In the genomic region with DNA sequence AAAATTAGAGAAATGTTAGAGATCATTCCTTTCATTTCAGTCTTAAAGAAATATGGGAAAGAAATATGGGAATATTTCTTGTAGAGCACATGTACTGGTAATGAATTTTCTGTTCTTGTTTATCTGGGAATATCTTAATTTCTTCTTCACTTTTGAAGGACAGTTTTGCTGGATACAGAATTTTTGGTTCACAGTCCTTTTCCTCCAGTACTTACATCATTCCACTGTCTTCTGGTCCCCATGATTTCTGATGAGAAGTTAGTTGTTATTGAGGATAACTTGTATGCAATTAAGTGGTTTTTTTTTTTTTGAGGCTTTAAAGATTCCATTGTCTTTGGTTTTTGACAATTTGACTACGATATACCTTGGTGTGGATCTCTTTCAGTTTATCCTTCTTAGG, we compare ENCODE assay signal across 11 cellular contexts. TPM values are rescaled to one million over a fixed set of nuclear protein-coding genes. Genes with fewer than 3 reads are reported as not detected.
"Had no signal": no experiment of that assay in that cellular context is flagged by ENCODE, and none has a peak within 500 bp of the region (broad histone marks: within the 10 kb centered on the region; RNA-seq: fewer than 3 reads in every experiment).

No MANE protein-coding gene starts in this region.

- H3K27ac ChIP-seq: GM23248 had no signal

- DNase-seq: GM23248, GOT3, H7, H9, HCEC 1CT, HFFc6 had no signal

- H3K27ac Mint-ChIP-seq: GM23338, H9, HFFc6 had no signal

- H3K4me3 ChIP-seq: GM23248, GM23338, HAP-1 had no signal

- H3K4me3 Mint-ChIP-seq: GM23338, H9, HFFc6 had no signal

- H3K9ac ChIP-seq: GM23248 had no signal

- H2AFZ ChIP-seq: GM23248, GM23338 had no signal

- ATAC-seq: GM23338 had no signal

- FAIRE-seq: H1, H54 had no signal

- H3K4me1 ChIP-seq: HAP-1 had no signal

- H3K4me2 ChIP-seq: GM23338 had no signal

- H3K36me3 ChIP-seq: HAP-1 had no signal

RNA-seq across cellular contexts. Expression of a gene that starts 11.0 kb away (rescaled TPM):
- total RNA-seq: GM23248, GM23338, H1, H4, H9, HFFc6 had no signal
- polyA plus RNA-seq: GM23248, H1 had no signal
